ENCODE assay signal across 39 cellular contexts in the genomic region with DNA sequence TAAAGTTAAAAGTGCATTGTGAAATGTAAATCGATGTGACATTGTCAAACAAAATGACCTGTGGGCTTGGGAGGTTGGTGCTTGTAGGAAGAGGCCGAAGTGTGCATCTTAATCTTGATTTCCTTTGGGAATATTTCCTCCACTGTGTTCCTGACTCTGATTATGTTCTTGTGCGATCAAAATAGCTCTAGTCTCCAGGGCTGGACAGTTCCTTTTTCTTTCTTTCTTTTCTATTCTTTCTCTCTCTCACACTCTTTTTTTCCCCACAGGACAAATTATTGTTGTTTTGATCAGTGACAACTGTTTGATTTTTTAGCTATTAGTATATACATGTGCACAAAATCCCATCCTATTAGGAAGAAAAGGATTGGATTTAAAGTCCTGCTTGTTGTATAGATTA.
"Had no signal": no experiment of that assay in that cellular context is flagged by ENCODE, and none has a peak within 500 bp of the region (broad histone marks: within the 10 kb centered on the region; RNA-seq: fewer than 3 reads in every experiment).

No MANE protein-coding gene starts in this region.

- H3K27ac ChIP-seq: adrenal gland, ascending aorta, body of pancreas, brain microvascular endothelial cell, breast epithelium, cardiac muscle cell had no signal

- ATAC-seq: activated naive CD4-positive, alpha-beta T cell treated with anti-CD3 and anti-CD28 coated beads, Interleukin-2, amount 50 U/mL, for 72 hours; activated naive CD8-positive, alpha-beta T cell treated with anti-CD3 and anti-CD28 coated beads, Interleukin-2, amount 50 U/mL, for 24 hours; activated T-cell treated with anti-CD3 and anti-CD28 coated beads, Interleukin-2, amount 50 U/mL, for 4 hours; activated T-cell treated with anti-CD3 and anti-CD28 coated beads, Interleukin-2, amount 50 U/mL, for 72 hours; activated T-helper 17 cell treated with anti-CD3 and anti-CD28 coated beads, Interleukin-2, amount 50 U/mL, for 72 hours; body of pancreas had no signal

- H3K36me3 Mint-ChIP-seq: activated naive CD4-positive, alpha-beta T cell treated with anti-CD3 and anti-CD28 coated beads, Interleukin-2, amount 10 ng/mL, durations not matched to agents 7 days and 5 days; activated naive CD4-positive, alpha-beta T cell treated with anti-CD3 and anti-CD28 coated beads, Interleukin-2, amount 50 U/mL, for 24 hours; activated naive CD4-positive, alpha-beta T cell treated with anti-CD3 and anti-CD28 coated beads, Interleukin-2, amount 50 U/mL, for 72 hours; activated naive CD8-positive, alpha-beta T cell; activated naive CD8-positive, alpha-beta T cell treated with anti-CD3 and anti-CD28 coated beads for 36 hours; activated naive CD8-positive, alpha-beta T cell treated with anti-CD3 and anti-CD28 coated beads, Interleukin-2, amount 10 ng/mL, durations not matched to agents 7 days and 5 days; brain had no signal

- DNase-seq: activated effector memory CD4-positive, alpha-beta T cell treated with anti-CD3 and anti-CD28 coated beads, Interleukin-2, amount 50 U/mL, for 16 hours; activated effector memory CD4-positive, alpha-beta T cell treated with Interleukin-2 at 50 U/mL for 16 hours; activated gamma-delta T cell; activated gamma-delta T cell treated with Interleukin-2 at 50 U/mL for 16 hours; activated naive CD4-positive, alpha-beta T cell; activated naive CD4-positive, alpha-beta T cell treated with anti-CD3 and anti-CD28 coated beads for 36 hours; activated naive CD4-positive, alpha-beta T cell treated with anti-CD3 and anti-CD28 coated beads, Interleukin-2, amount 10 ng/mL, durations not matched to agents 7 days and 5 days; activated naive CD4-positive, alpha-beta T cell treated with anti-CD3 and anti-CD28 coated beads, Interleukin-2, amount 50 U/mL, for 16 hours; activated naive CD4-positive, alpha-beta T cell treated with Interleukin-2 at 50 U/mL for 16 hours; activated naive CD8-positive, alpha-beta T cell treated with anti-CD3 and anti-CD28 coated beads for 36 hours; activated naive CD8-positive, alpha-beta T cell treated with anti-CD3 and anti-CD28 coated beads, Interleukin-2, amount 10 ng/mL, durations not matched to agents 7 days and 5 days; activated naive CD8-positive, alpha-beta T cell treated with anti-CD3 and anti-CD28 coated beads, Interleukin-2, amount 50 U/mL, for 24 hours; activated T-cell treated with anti-CD3 and anti-CD28 coated beads, Interleukin-2, amount 50 U/mL, for 4 hours; activated T-cell treated with anti-CD3 and anti-CD28 coated beads, Interleukin-2, amount 50 U/mL, for 48 hours; activated T-cell treated with anti-CD3 and anti-CD28 coated beads, Interleukin-2, amount 50 U/mL, for 72 hours; adrenal gland; amniotic stem cell; amygdala; anterior cingulate cortex; aorta; body of pancreas; brain microvascular endothelial cell; caudate nucleus; central memory CD4-positive, alpha-beta T cell; cerebellar nuclear complex had no signal

- H3K9me3 ChIP-seq: adrenal gland, ascending aorta, body of pancreas, breast epithelium had no signal

- H3K9me3 Mint-ChIP-seq: activated naive CD4-positive, alpha-beta T cell treated with anti-CD3 and anti-CD28 coated beads for 36 hours; activated naive CD4-positive, alpha-beta T cell treated with anti-CD3 and anti-CD28 coated beads, Interleukin-2, amount 10 ng/mL, durations not matched to agents 7 days and 5 days; activated naive CD4-positive, alpha-beta T cell treated with anti-CD3 and anti-CD28 coated beads, Interleukin-2, amount 50 U/mL, for 24 hours; activated naive CD4-positive, alpha-beta T cell treated with anti-CD3 and anti-CD28 coated beads, Interleukin-2, amount 50 U/mL, for 72 hours; activated naive CD8-positive, alpha-beta T cell treated with anti-CD3 and anti-CD28 coated beads for 36 hours; activated naive CD8-positive, alpha-beta T cell treated with anti-CD3 and anti-CD28 coated beads, Interleukin-2, amount 10 ng/mL, durations not matched to agents 7 days and 5 days; activated naive CD8-positive, alpha-beta T cell treated with anti-CD3 and anti-CD28 coated beads, Interleukin-2, amount 50 U/mL, for 24 hours; activated T-cell treated with anti-CD3 and anti-CD28 coated beads, Interleukin-2, amount 50 U/mL, for 4 hours; activated T-cell treated with anti-CD3 and anti-CD28 coated beads, Interleukin-2, amount 50 U/mL, for 72 hours; activated T-helper 1 cell treated with anti-CD3 and anti-CD28 coated beads, Interleukin-12 subunit alpha, Interleukin-12 subunit beta, Interleukin-2, Interleukin-4 antibody, amounts not matched to agents 30 ng/mL and 10 ng/mL and 1 ng/mL, durations not matched to agents 14 hours and 24 hours and 36 hours; activated T-helper 17 cell treated with anti-CD3 and anti-CD28 coated beads, Interleukin-2, amount 50 U/mL, for 72 hours; activated T-helper 2 cell treated with anti-CD3 and anti-CD28 coated beads, Interferon-gamma antibody, Interleukin-2, Interleukin-4, amounts not matched to agents 10 μg/mL and 5 μg/mL and 100 μg/mL, durations not matched to agents 14 hours and 24 hours and 36 hours; brain; central memory CD8-positive, alpha-beta T cell had no signal

- H3K27ac Mint-ChIP-seq: activated naive CD4-positive, alpha-beta T cell treated with anti-CD3 and anti-CD28 coated beads for 36 hours; activated naive CD4-positive, alpha-beta T cell treated with anti-CD3 and anti-CD28 coated beads, Interleukin-2, amount 10 ng/mL, durations not matched to agents 7 days and 5 days; activated naive CD4-positive, alpha-beta T cell treated with anti-CD3 and anti-CD28 coated beads, Interleukin-2, amount 50 U/mL, for 24 hours; activated naive CD4-positive, alpha-beta T cell treated with anti-CD3 and anti-CD28 coated beads, Interleukin-2, amount 50 U/mL, for 72 hours; activated naive CD8-positive, alpha-beta T cell; activated naive CD8-positive, alpha-beta T cell treated with anti-CD3 and anti-CD28 coated beads for 36 hours; activated naive CD8-positive, alpha-beta T cell treated with anti-CD3 and anti-CD28 coated beads, Interleukin-2, amount 10 ng/mL, durations not matched to agents 7 days and 5 days; activated naive CD8-positive, alpha-beta T cell treated with anti-CD3 and anti-CD28 coated beads, Interleukin-2, amount 50 U/mL, for 24 hours; activated T-cell treated with anti-CD3 and anti-CD28 coated beads, Interleukin-2, amount 50 U/mL, for 72 hours; activated T-helper 1 cell treated with anti-CD3 and anti-CD28 coated beads, Interleukin-12 subunit alpha, Interleukin-12 subunit beta, Interleukin-2, Interleukin-4 antibody, amounts not matched to agents 30 ng/mL and 10 ng/mL and 1 ng/mL, durations not matched to agents 14 hours and 24 hours and 36 hours; activated T-helper 17 cell treated with anti-CD3 and anti-CD28 coated beads, Interleukin-2, amount 50 U/mL, for 72 hours; activated T-helper 2 cell treated with anti-CD3 and anti-CD28 coated beads, Interferon-gamma antibody, Interleukin-2, Interleukin-4, amounts not matched to agents 10 μg/mL and 5 μg/mL and 100 μg/mL, durations not matched to agents 14 hours and 24 hours and 36 hours; brain had no signal

- H3K4me1 Mint-ChIP-seq: activated naive CD4-positive, alpha-beta T cell treated with anti-CD3 and anti-CD28 coated beads, Interleukin-2, amount 10 ng/mL, durations not matched to agents 7 days and 5 days; activated naive CD4-positive, alpha-beta T cell treated with anti-CD3 and anti-CD28 coated beads, Interleukin-2, amount 50 U/mL, for 24 hours; activated naive CD8-positive, alpha-beta T cell treated with anti-CD3 and anti-CD28 coated beads for 36 hours; activated naive CD8-positive, alpha-beta T cell treated with anti-CD3 and anti-CD28 coated beads, Interleukin-2, amount 10 ng/mL, durations not matched to agents 7 days and 5 days; activated naive CD8-positive, alpha-beta T cell treated with anti-CD3 and anti-CD28 coated beads, Interleukin-2, amount 50 U/mL, for 24 hours; activated T-helper 17 cell treated with anti-CD3 and anti-CD28 coated beads, Interleukin-2, amount 50 U/mL, for 72 hours; central memory CD8-positive, alpha-beta T cell had no signal

- H3K4me3 ChIP-seq: adrenal gland, ascending aorta, body of pancreas, breast epithelium, cardiac muscle cell had no signal

- H3K36me3 ChIP-seq: adrenal gland, ascending aorta, brain microvascular endothelial cell, breast epithelium, cardiac muscle cell had no signal

- H3K27me3 ChIP-seq: adrenal gland, ascending aorta, body of pancreas, brain microvascular endothelial cell, breast epithelium, cardiac muscle cell had no signal

- H3K4me1 ChIP-seq: adrenal gland, ascending aorta, breast epithelium had no signal

- FAIRE-seq: astrocyte, bronchial epithelial cell, colon had no signal

- H3K4me3 Mint-ChIP-seq: activated naive CD4-positive, alpha-beta T cell treated with anti-CD3 and anti-CD28 coated beads for 36 hours; activated naive CD4-positive, alpha-beta T cell treated with anti-CD3 and anti-CD28 coated beads, Interleukin-2, amount 10 ng/mL, durations not matched to agents 7 days and 5 days; activated naive CD4-positive, alpha-beta T cell treated with anti-CD3 and anti-CD28 coated beads, Interleukin-2, amount 50 U/mL, for 24 hours; activated naive CD8-positive, alpha-beta T cell; activated naive CD8-positive, alpha-beta T cell treated with anti-CD3 and anti-CD28 coated beads for 36 hours; activated naive CD8-positive, alpha-beta T cell treated with anti-CD3 and anti-CD28 coated beads, Interleukin-2, amount 10 ng/mL, durations not matched to agents 7 days and 5 days; activated naive CD8-positive, alpha-beta T cell treated with anti-CD3 and anti-CD28 coated beads, Interleukin-2, amount 50 U/mL, for 24 hours; activated T-cell treated with anti-CD3 and anti-CD28 coated beads, Interleukin-2, amount 50 U/mL, for 4 hours; activated T-cell treated with anti-CD3 and anti-CD28 coated beads, Interleukin-2, amount 50 U/mL, for 72 hours; activated T-helper 1 cell treated with anti-CD3 and anti-CD28 coated beads, Interleukin-12 subunit alpha, Interleukin-12 subunit beta, Interleukin-2, Interleukin-4 antibody, amounts not matched to agents 30 ng/mL and 10 ng/mL and 1 ng/mL, durations not matched to agents 14 hours and 24 hours and 36 hours; activated T-helper 17 cell treated with anti-CD3 and anti-CD28 coated beads, Interleukin-2, amount 50 U/mL, for 72 hours; brain; central memory CD8-positive, alpha-beta T cell had no signal
